In the genomic region with DNA sequence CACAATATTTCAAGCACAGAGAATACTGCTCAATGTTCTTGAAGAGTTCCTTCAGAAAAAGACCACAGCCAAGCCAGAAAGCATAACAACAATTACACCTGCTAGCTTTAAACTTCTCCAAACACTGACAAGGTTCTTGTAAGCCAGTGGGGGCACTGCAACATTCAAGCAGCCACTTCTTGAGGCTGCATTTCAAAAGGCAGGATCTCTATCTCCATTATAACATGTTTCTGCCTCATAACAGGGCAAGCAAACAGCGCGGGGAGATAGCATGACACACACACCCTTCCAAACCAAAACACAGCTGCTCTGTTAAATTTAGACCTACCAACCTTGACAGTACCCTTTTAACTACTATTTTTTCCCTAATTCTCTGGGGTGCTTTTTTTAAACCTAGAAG, we compare ENCODE assay signal across 9 cellular contexts. TPM values are rescaled to one million over a fixed set of nuclear protein-coding genes. Genes with fewer than 3 reads are reported as not detected.
DNase-seq lines count a peak whose midpoint lies in the region; ATAC-seq and TF ChIP-seq lines count a peak whose summit lies in the region.
"Had no signal": no experiment of that assay in that cellular context is flagged by ENCODE, and none has a peak within 500 bp of the region (broad histone marks: within the 10 kb centered on the region; RNA-seq: fewer than 3 reads in every experiment).

No MANE protein-coding gene starts in this region.

- TF ChIP-seq CTCF in epithelial cell of proximal tubule (conservative IDR thresholded peaks at IDR 0.05; ENCODE audit: low read depth, low read length) (peak; percentile 50), thoracic aorta (IDR thresholded peaks at IDR 0.05) (no peak), stomach (IDR thresholded peaks at IDR 0.05) (no peak)

- TF ChIP-seq EP300 in stomach (IDR thresholded peaks at IDR 0.05) = no peak

- H3K27me3 ChIP-seq in thoracic aorta (replicated peaks; ENCODE audit: insufficient read depth) (no peaks in the 10 kb centered on the region), stomach (no peaks in the 10 kb centered on the region)
- H3K27me3 ChIP-seq: ovary had no signal

- no peak overlapping the region for H3K4me3 Mint-ChIP-seq in effector memory CD8-positive, alpha-beta T cell

- H3K4me3 ChIP-seq in epithelial cell of proximal tubule (ENCODE audit: low read depth, low read length) (no peak overlapping the region), thoracic aorta (no peak overlapping the region), stomach (no peak overlapping the region)
- H3K4me3 ChIP-seq: ovary had no signal

- intact Hi-C loops in stomach (cut with DNase I; ENCODE audit: low total_unique reads) = no loop called here

- H3K27ac ChIP-seq in thoracic aorta = peak overlapping the region; percentile 44 to 63
- no peak overlapping the region for H3K27ac ChIP-seq in stomach
- H3K27ac ChIP-seq: ovary had no signal

- H3K4me1 ChIP-seq in thoracic aorta (ENCODE audit: control insufficient read depth in 1 of 2, low read depth in 2 of 2) (peaks cover 29 to 43% of the 10 kb centered on the region in 2 donors), stomach (peaks cover 6 to 47% (median 33%) of the 10 kb centered on the region in 4 donors)

- DNase-seq in NCI-H1105 treated with DMSO at 0.1 percent for 48 hours (lab: John Stamatoyannopoulos, UW) (peak; percentile 5), NCI-H1105 (lab: John Stamatoyannopoulos, UW) (no peak), NCI-H2171 (lab: John Stamatoyannopoulos, UW) (peak; percentile 30), epithelial cell of proximal tubule (ENCODE audit: low read depth) (no peak), thoracic aorta (ENCODE audit: low spot score) (no peak), stomach (no peak)
- DNase-seq in effector memory CD8-positive, alpha-beta T cell = no peak

- ATAC-seq in thoracic aorta (ENCODE audit: insufficient number of reproducible peaks, low FRiP score, low read depth) = no peak
- no peak for ATAC-seq in GM18907 (IDR thresholded peaks at IDR 0.05; ENCODE audit: unreplicated experiment)
- no peak for ATAC-seq in effector memory CD8-positive, alpha-beta T cell (replicated peaks)

- H3K9me3 Mint-ChIP-seq in effector memory CD8-positive, alpha-beta T cell = no peaks in the 10 kb centered on the region

- WGBS in stomach, 5 donors = 21 to 45% (median 31%) methylated on average over 2 of the region's 2 CpGs

- peaks cover 7% of the 10 kb centered on the region for H3K36me3 Mint-ChIP-seq in effector memory CD8-positive, alpha-beta T cell (ENCODE audit: insufficient read depth)

- no peak overlapping the region for H3K27ac Mint-ChIP-seq in effector memory CD8-positive, alpha-beta T cell

- H3K9me3 ChIP-seq in thoracic aorta (no peaks in the 10 kb centered on the region), stomach (no peaks in the 10 kb centered on the region)
- H3K9me3 ChIP-seq: ovary had no signal

- H3K27me3 Mint-ChIP-seq in effector memory CD8-positive, alpha-beta T cell = no peaks in the 10 kb centered on the region

- H3K36me3 ChIP-seq in thoracic aorta (no peaks in the 10 kb centered on the region), stomach (no peaks in the 10 kb centered on the region)
- H3K36me3 ChIP-seq: ovary had no signal

- TF ChIP-seq POLR2A in stomach (IDR thresholded peaks at IDR 0.05) = no peak

- H3K4me1 Mint-ChIP-seq in effector memory CD8-positive, alpha-beta T cell (ENCODE audit: low read depth in 2 of 2) = peaks cover 18 to 37% of the 10 kb centered on the region in 2 donors

RNA-seq across cellular contexts. Expression of a gene that starts 30.8 kb away (rescaled TPM):
- total RNA-seq in epithelial cell of proximal tubule (75.5 and 75.7 TPM in 2 replicates), thoracic aorta (10 to 100 TPM; 36.1 to 43.0 TPM), stomach (10 to 100 TPM in 4 of 5 donors, 1 to 10 TPM in 1; 5.8 to 90.9 (median 40.2) TPM)
- 10 to 100 TPM; 23.0 to 40.3 (median 39.6) TPM for polyA plus RNA-seq in stomach

Comparison
In these comparisons a context has a peak if more than half of its experiments do, and no peak if none do; other contexts are left out.
1. DNase-seq: peak in NCI-H1105 treated with DMSO at 0.1 percent for 48 hours (single experiment) and NCI-H2171 (single experiment); none in NCI-H1105 (single experiment), epithelial cell of proximal tubule (single experiment), thoracic aorta (single experiment), stomach (single experiment) and effector memory CD8-positive, alpha-beta T cell (0 of 3).
2. H3K27ac ChIP-seq: peak in thoracic aorta (2 of 2); none in stomach (0 of 5).